In the genomic region with DNA sequence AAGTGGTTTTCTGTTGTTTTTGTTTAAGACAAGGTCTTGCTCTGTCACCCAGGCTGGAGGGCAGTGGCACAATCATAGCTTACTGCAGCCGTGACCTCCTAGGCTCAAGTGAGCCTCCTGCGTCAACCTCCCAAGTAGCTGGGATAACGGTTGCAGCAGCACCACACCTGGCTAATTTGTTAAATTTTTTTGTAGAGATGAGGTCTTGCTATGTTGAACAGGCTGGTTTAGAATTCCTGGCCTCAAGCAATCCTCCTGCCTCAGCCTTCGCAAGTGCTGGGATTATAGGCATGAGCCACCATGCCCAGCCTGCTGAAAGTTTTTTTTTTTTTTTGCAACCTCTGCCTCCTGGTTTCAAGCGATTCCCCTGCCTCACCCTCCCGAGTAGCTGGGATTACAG, we compare ENCODE assay signal across 23 cellular contexts. TPM values are rescaled to one million over a fixed set of nuclear protein-coding genes. Genes with fewer than 3 reads are reported as not detected.
DNase-seq lines count a peak whose midpoint lies in the region; ATAC-seq, FAIRE-seq and TF ChIP-seq lines count a peak whose summit lies in the region.
"Had no signal": no experiment of that assay in that cellular context is flagged by ENCODE, and none has a peak within 500 bp of the region (broad histone marks: within the 10 kb centered on the region; RNA-seq: fewer than 3 reads in every experiment).

No MANE protein-coding gene starts in this region.

- H3K27me3 ChIP-seq in Loucy (ENCODE audit: insufficient read depth, low read length, poor library complexity, severe bottlenecking) (no peaks in the 10 kb centered on the region), trophoblast cell (ENCODE audit: insufficient read depth, low read length) (no peaks in the 10 kb centered on the region), sigmoid colon (no peaks in the 10 kb centered on the region), SK-N-SH (ENCODE audit: insufficient read depth) (no peaks in the 10 kb centered on the region)
- H3K27me3 ChIP-seq: BE2C, BLaER1 had no signal

- H3K79me1 ChIP-seq in trophoblast cell (ENCODE audit: low read length): no peaks in the 10 kb centered on the region

- H3K23ac ChIP-seq in trophoblast cell (ENCODE audit: low read length): no peak overlapping the region

- no peak overlapping the region for H2BK5ac ChIP-seq in trophoblast cell (ENCODE audit: low read depth, low read length, poor library complexity)

- H3K9me2 ChIP-seq in Loucy (replicated peaks; ENCODE audit: low read depth, low read length): no peaks in the 10 kb centered on the region
- H3K9me2 ChIP-seq in SK-N-SH: no peaks in the 10 kb centered on the region

- no peak overlapping the region for H2AK5ac ChIP-seq in trophoblast cell (ENCODE audit: low read length)

- H3K18ac ChIP-seq in trophoblast cell (ENCODE audit: low read length): no peak overlapping the region

- H3K27ac ChIP-seq in RWPE1: peak overlapping the region; percentile 36
- H3K27ac ChIP-seq in trophoblast cell (ENCODE audit: low read depth, low read length): no peak overlapping the region
- H3K27ac ChIP-seq in sigmoid colon: no peak overlapping the region
- H3K27ac ChIP-seq in SK-N-SH (ENCODE audit: low read depth in 2 of 2, low read length in 1 of 2): no peak overlapping the region
- H3K27ac ChIP-seq: BLaER1 had no signal

- FAIRE-seq in D721Med (lab: Jason Lieb, UNC): no peak
- FAIRE-seq: A204.1, GM12878, GM12892, GM18507 had no signal

- no peak overlapping the region for H2AFZ ChIP-seq in Loucy (ENCODE audit: low read length)
- H2AFZ ChIP-seq in trophoblast cell (ENCODE audit: insufficient read depth, low read length, poor library complexity): no peak overlapping the region
- no peak overlapping the region for H2AFZ ChIP-seq in SK-N-SH (ENCODE audit: low read depth)

- H4K12ac ChIP-seq in trophoblast cell (ENCODE audit: low read depth, low read length): no peak overlapping the region

- DNase-seq in RWPE1 (ENCODE audit: low spot score) (no peak), trophoblast cell (peak; percentile 89 to 93), sigmoid colon (peak; percentile 19), SK-N-SH (no peak), D721Med (ENCODE audit: insufficient read length, low spot score) (no peak)
- DNase-seq in activated effector memory CD4-positive, alpha-beta T cell treated with Interleukin-2 at 50 U/mL for 16 hours: no peak
- DNase-seq: 8988T; ACHN; BE2C; C1 segment of cervical spinal cord; CD4-positive, alpha-beta memory T cell; CD4-positive, CD25-positive, alpha-beta regulatory T cell; CD8-positive, alpha-beta memory T cell; COR-L47; DMS79 treated with DMSO at 0.1 percent for 48 hours; GDM1 had no signal

- H3K79me2 ChIP-seq in Loucy (ENCODE audit: insufficient read depth, low read length) (peaks cover 62% of the 10 kb centered on the region; the same call in 1 of the 2 replicates), trophoblast cell (ENCODE audit: control insufficient read depth, insufficient read depth, low read length, poor library complexity) (no peaks in the 10 kb centered on the region), SK-N-SH (ENCODE audit: insufficient read depth) (no peaks in the 10 kb centered on the region)

- TF ChIP-seq EP300 in sigmoid colon (IDR thresholded peaks at IDR 0.05) (no peak), SK-N-SH (IDR thresholded peaks at IDR 0.05; ENCODE audit: borderline replicate concordance in 1 of 2, low read depth in 1 of 2, low read length in 1 of 2) (no peak)

- POLR2A ChIA-PET in RWPE1 (lab: Yijun Ruan, JAX; ENCODE audit: low non-redundant PET): no interaction called here
- POLR2A ChIA-PET in SK-N-SH (lab: Yijun Ruan, JAX): no interaction called here

- TF ChIP-seq RAD21 in SK-N-SH (IDR thresholded peaks at IDR 0.05; ENCODE audit: low read length): no peak

- H3K4me2 ChIP-seq in Loucy (ENCODE audit: low read depth, low read length, poor library complexity, severe bottlenecking) (peak overlapping the region; percentile 77), trophoblast cell (ENCODE audit: low read length) (no peak overlapping the region), SK-N-SH (no peak overlapping the region)
- H3K4me2 ChIP-seq: BLaER1 had no signal

- no peak overlapping the region for H3K14ac ChIP-seq in trophoblast cell (ENCODE audit: low read length)

- peaks cover 27% of the 10 kb centered on the region for H3K4me1 ChIP-seq in Loucy (ENCODE audit: insufficient read depth, low read length, poor library complexity, severe bottlenecking)
- H3K4me1 ChIP-seq in trophoblast cell (ENCODE audit: control insufficient read depth in 1 of 2, insufficient read depth in 2 of 2, low read length in 2 of 2): peaks cover 0 to 5% of the 10 kb centered on the region in 2 experiments
- H3K4me1 ChIP-seq in sigmoid colon: no peaks in the 10 kb centered on the region
- no peaks in the 10 kb centered on the region for H3K4me1 ChIP-seq in SK-N-SH (ENCODE audit: control insufficient read depth in 1 of 2, insufficient read depth in 2 of 2, low read depth in 1 of 2, low read length in 1 of 2)
- H3K4me1 ChIP-seq: BE2C had no signal

- no peak overlapping the region for H4K8ac ChIP-seq in trophoblast cell (ENCODE audit: low read depth, low read length)

- ATAC-seq in HG03565 (IDR thresholded peaks at IDR 0.05; ENCODE audit: unreplicated experiment): no peak
- ATAC-seq: GM12878 had no signal

- CTCF ChIA-PET in RWPE1 (lab: Yijun Ruan, JAX) (interaction anchor here (0.6 to 0.7 kb wide), 2 partner anchors 40 to 60 kb away, joined by 3 read pairs; no protein-coding TSS in a partner anchor), SK-N-SH (lab: Yijun Ruan, JAX) (interaction anchor here (1.0 to 2.0 kb wide), 2 partner anchors 35 to 765 kb away, joined by 5 read pairs; no protein-coding TSS in a partner anchor)

- H3K9me3 ChIP-seq in Loucy (ENCODE audit: insufficient read depth, low read depth, low read length) (no peaks in the 10 kb centered on the region), trophoblast cell (ENCODE audit: insufficient read depth, low read depth, low read length) (no peaks in the 10 kb centered on the region), sigmoid colon (no peaks in the 10 kb centered on the region), SK-N-SH (no peaks in the 10 kb centered on the region)
- H3K9me3 ChIP-seq: BE2C, BLaER1 had no signal

- H4K91ac ChIP-seq in trophoblast cell (ENCODE audit: low read depth, low read length): no peak overlapping the region

- H2BK12ac ChIP-seq in trophoblast cell (ENCODE audit: low read length): no peak overlapping the region

- peak overlapping the region; percentile 71 for H3K4me3 ChIP-seq in Loucy (ENCODE audit: low read length, poor library complexity, severe bottlenecking)
- no peak overlapping the region for H3K4me3 ChIP-seq in trophoblast cell (ENCODE audit: low read depth, low read length)
- H3K4me3 ChIP-seq in sigmoid colon: no peak overlapping the region
- no peak overlapping the region for H3K4me3 ChIP-seq in SK-N-SH (ENCODE audit: low read depth in 2 of 2, low read length in 1 of 2)
- H3K4me3 ChIP-seq: BLaER1, GM12878 had no signal

- TF ChIP-seq CTCF in Loucy (conservative IDR thresholded peaks at IDR 0.05; ENCODE audit: low read length): no peak
- TF ChIP-seq CTCF in RWPE1 (conservative IDR thresholded peaks at IDR 0.05; ENCODE audit: low read depth): no peak
- no peak for TF ChIP-seq CTCF in sigmoid colon (IDR thresholded peaks at IDR 0.05)
- no peak for TF ChIP-seq CTCF in SK-N-SH (IDR thresholded peaks at IDR 0.05)
- no peak for TF ChIP-seq CTCF in D721Med (IDR thresholded peaks at IDR 0.05; ENCODE audit: insufficient read depth, missing control alignments)

- no peak overlapping the region for H3K4ac ChIP-seq in trophoblast cell (ENCODE audit: low read depth, low read length)

- H3K9ac ChIP-seq in Loucy (ENCODE audit: low read depth, low read length, poor library complexity, severe bottlenecking): peak overlapping the region; percentile 45
- H3K9ac ChIP-seq in trophoblast cell (ENCODE audit: low read length): no peak overlapping the region
- no peak overlapping the region for H3K9ac ChIP-seq in SK-N-SH
- H3K9ac ChIP-seq: BLaER1 had no signal

- TF ChIP-seq POLR2A in sigmoid colon (IDR thresholded peaks at IDR 0.05): no peak

- H3K36me3 ChIP-seq in Loucy (ENCODE audit: insufficient read depth, low read length): no peaks in the 10 kb centered on the region
- peaks cover 17 to 29% of the 10 kb centered on the region in 2 experiments for H3K36me3 ChIP-seq in trophoblast cell (ENCODE audit: control insufficient read depth in 1 of 2, insufficient read depth in 2 of 2, low read length in 2 of 2)
- no peaks in the 10 kb centered on the region for H3K36me3 ChIP-seq in sigmoid colon
- no peaks in the 10 kb centered on the region for H3K36me3 ChIP-seq in SK-N-SH (replicated peaks in 1 of 2; ENCODE audit: control insufficient read depth in 1 of 2, insufficient read depth in 2 of 2, low read length in 1 of 2)
- H3K36me3 ChIP-seq: BE2C had no signal

- intact Hi-C loops in sigmoid colon (cut with DNase I): no loop called here

- no peak overlapping the region for H2BK120ac ChIP-seq in trophoblast cell (ENCODE audit: insufficient read depth, low read length, poor library complexity)

- no CpG with 5 or more reads among the region's 6 CpGs for WGBS in trophoblast cell (ENCODE audit: extremely low coverage, insufficient coverage, insufficient read length)
- WGBS in sigmoid colon, 2 donors: 95 to 97% methylated on average over 6 of the region's 6 CpGs
- WGBS in SK-N-SH (ENCODE audit: low lambda C conversion rate): 91% methylated on average over 6 of the region's 6 CpGs

- H3F3A ChIP-seq in Loucy (ENCODE audit: low read depth): no peaks in the 10 kb centered on the region
- H3F3A ChIP-seq in SK-N-SH (replicated peaks; ENCODE audit: insufficient read depth): no peaks in the 10 kb centered on the region

- H4K20me1 ChIP-seq in Loucy (ENCODE audit: insufficient read depth, low read length, poor library complexity, severe bottlenecking): no peaks in the 10 kb centered on the region
- no peaks in the 10 kb centered on the region for H4K20me1 ChIP-seq in SK-N-SH (ENCODE audit: insufficient read depth)
- H4K20me1 ChIP-seq: BLaER1 had no signal

TF ChIP-seq in SK-N-SH, 30 proteins besides CTCF, POLR2A, EP300 and RAD21 (continues in another document):
- no peak for TF ChIP-seq JUND (IDR thresholded peaks at IDR 0.05)
- TF ChIP-seq, protein P1, sequence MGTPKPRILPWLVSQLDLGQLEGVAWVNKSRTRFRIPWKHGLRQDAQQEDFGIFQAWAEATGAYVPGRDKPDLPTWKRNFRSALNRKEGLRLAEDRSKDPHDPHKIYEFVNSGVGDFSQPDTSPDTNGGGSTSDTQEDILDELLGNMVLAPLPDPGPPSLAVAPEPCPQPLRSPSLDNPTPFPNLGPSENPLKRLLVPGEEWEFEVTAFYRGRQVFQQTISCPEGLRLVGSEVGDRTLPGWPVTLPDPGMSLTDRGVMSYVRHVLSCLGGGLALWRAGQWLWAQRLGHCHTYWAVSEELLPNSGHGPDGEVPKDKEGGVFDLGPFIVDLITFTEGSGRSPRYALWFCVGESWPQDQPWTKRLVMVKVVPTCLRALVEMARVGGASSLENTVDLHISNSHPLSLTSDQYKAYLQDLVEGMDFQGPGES (IDR thresholded peaks at IDR 0.05; ENCODE audit: low read depth, low read length): no peak
- no peak for TF ChIP-seq GATA2 (CRISPR knock-in tag; IDR thresholded peaks at IDR 0.05)

RNA-seq across cellular contexts. Expression of gene PROSER2, which starts 31.1 kb away (rescaled TPM):
- 16.0 and 17.5 TPM in 2 replicates for polyA plus RNA-seq in trophoblast cell (2013)
- 1 to 10 TPM in 3 of 4 donors, under 1 TPM in 1; 0.71 to 2.5 (median 1.6) TPM for total RNA-seq in sigmoid colon
- polyA plus RNA-seq in sigmoid colon (1 to 10 TPM in 2 of 3 donors, under 1 TPM in 1; 0.60 to 2.8 (median 2.3) TPM), SK-N-SH (2012; rRNA removed) (0.86 and 0.95 TPM in 2 replicates)
- polyA plus RNA-seq in SK-N-SH (2012; cell fraction: cytosol; rRNA removed): 0.63 and 0.73 TPM in 2 replicates
- polyA plus RNA-seq in SK-N-SH (2012; cell fraction: nucleus; rRNA removed): 1.5 and 2.7 TPM in 2 replicates

Comparison
In these comparisons a context has a peak if more than half of its experiments do, and no peak if none do; other contexts are left out.
1. DNase-seq: peak in trophoblast cell (2 of 2) and sigmoid colon (single experiment); none in RWPE1 (single experiment), activated effector memory CD4-positive, alpha-beta T cell treated with Interleukin-2 at 50 U/mL for 16 hours (single experiment), SK-N-SH (single experiment) and D721Med (single experiment).